Comparison of ENCODE assay signal across 13 cellular contexts in genomic region chr19:35733180-35734125, GRCh38. TPM values are rescaled to one million over a fixed set of nuclear protein-coding genes. Genes with fewer than 3 reads are reported as not detected.
DNase-seq lines count a peak whose midpoint lies in the region; ATAC-seq and TF ChIP-seq lines count a peak whose summit lies in the region.
"Had no signal": no experiment of that assay in that cellular context is flagged by ENCODE, and none has a peak within 500 bp of the region (broad histone marks: within the 10 kb centered on the region; RNA-seq: fewer than 3 reads in every experiment).

No MANE protein-coding gene starts in this region.

- H3K9me3 ChIP-seq in HEK293 (ENCODE audit: control insufficient read depth, insufficient read depth, low read depth, low read length) (no peaks in the 10 kb centered on the region), osteoblast (ENCODE audit: low read depth, low read length) (no peaks in the 10 kb centered on the region)
- H3K9me3 ChIP-seq: testis had no signal

- H3K36me3 ChIP-seq in HEK293 (ENCODE audit: control insufficient read depth in 2 of 2, insufficient read depth in 1 of 2, low read length in 2 of 2) (peaks cover 95% of the 10 kb centered on the region in 2 experiments), osteoblast (ENCODE audit: insufficient read depth, low read length) (peaks cover 70% of the 10 kb centered on the region)

- CTCF ChIA-PET in HEK293 (lab: Yijun Ruan, JAX) = interaction anchor here (0.5 kb wide), 1 partner anchor 39 kb away, joined by 6 read pairs; no protein-coding TSS in a partner anchor

- no peak overlapping the region for H3K4me3 ChIP-seq in HEK293 (ENCODE audit: low read depth, low read length)
- H3K4me3 ChIP-seq in osteoblast (ENCODE audit: insufficient read depth, low read length) = no peak overlapping the region
- H3K4me3 ChIP-seq: testis had no signal

- no peak overlapping the region for H3K4me2 ChIP-seq in osteoblast (ENCODE audit: insufficient read depth, low read length)

- POLR2A ChIA-PET in HEK293 (lab: Yijun Ruan, JAX) = interaction anchor here (1.5 to 7.7 kb wide), 4 partner anchors 7 to 15 kb away, joined by 7 to 204 read pairs (median 12); partner anchors contain the start of genes LIN37, PSENEN and U2AF1L4

- H3K36me3 Mint-ChIP-seq in activated naive CD8-positive, alpha-beta T cell treated with anti-CD3 and anti-CD28 coated beads, Interleukin-2, amount 50 U/mL, for 24 hours (ENCODE audit: low read depth) = peaks cover 49% of the 10 kb centered on the region

- H3K4me3 Mint-ChIP-seq in activated naive CD8-positive, alpha-beta T cell treated with anti-CD3 and anti-CD28 coated beads, Interleukin-2, amount 50 U/mL, for 24 hours = no peak overlapping the region

- no peaks in the 10 kb centered on the region for H3K27me3 Mint-ChIP-seq in activated naive CD8-positive, alpha-beta T cell treated with anti-CD3 and anti-CD28 coated beads, Interleukin-2, amount 50 U/mL, for 24 hours

- ATAC-seq in Right ventricle myocardium inferior (no peak), GM18870 (IDR thresholded peaks at IDR 0.05; ENCODE audit: unreplicated experiment) (no peak)
- ATAC-seq in activated naive CD8-positive, alpha-beta T cell treated with anti-CD3 and anti-CD28 coated beads, Interleukin-2, amount 50 U/mL, for 24 hours = no peak
- ATAC-seq: foreskin keratinocyte had no signal

- TF ChIP-seq CTCF in HEK293 (tag by site-specific recombination; IDR thresholded peaks at IDR 0.05) = no peak
- no peak for TF ChIP-seq CTCF in osteoblast (IDR thresholded peaks at IDR 0.05; ENCODE audit: extremely low read depth, low read depth, low read length)

- DNase-seq in Right ventricle myocardium inferior (ENCODE audit: missing footprints) (peak; percentile 37), cardiac septum (ENCODE audit: low spot score) (no peak), osteoblast (ENCODE audit: insufficient read length, low spot score, missing footprints) (peak; percentile 87), NCI-H1048 (lab: John Stamatoyannopoulos, UW) (no peak)
- DNase-seq in activated naive CD8-positive, alpha-beta T cell treated with anti-CD3 and anti-CD28 coated beads, Interleukin-2, amount 50 U/mL, for 24 hours = no peak
- no peak for DNase-seq in stimulated activated CD4-positive, alpha-beta T cell treated with anti-CD3 and anti-CD28 coated beads, Interleukin-15, amount 100 ng/mL, for 24 hours
- DNase-seq: activated T-cell treated with anti-CD3 and anti-CD28 coated beads, Interleukin-2, amount 50 U/mL, for 1 hour; foreskin keratinocyte; kidney glomerular epithelial cell; NCI-H510A treated with DMSO at 0.1 percent for 48 hours; testis had no signal

- no peaks in the 10 kb centered on the region for H3K9me3 Mint-ChIP-seq in activated naive CD8-positive, alpha-beta T cell treated with anti-CD3 and anti-CD28 coated beads, Interleukin-2, amount 50 U/mL, for 24 hours

- peak overlapping the region; percentile 44 for H3K27ac Mint-ChIP-seq in activated naive CD8-positive, alpha-beta T cell treated with anti-CD3 and anti-CD28 coated beads, Interleukin-2, amount 50 U/mL, for 24 hours

- no peaks in the 10 kb centered on the region for H3K27me3 ChIP-seq in osteoblast (ENCODE audit: insufficient read depth, low read length)
- H3K27me3 ChIP-seq: foreskin keratinocyte, testis had no signal

- intact Hi-C loops in Right ventricle myocardium inferior (cut with DNase I) (no loop called here), cardiac septum (cut with DNase I) (no loop called here)

- no peaks in the 10 kb centered on the region for H3K79me2 ChIP-seq in osteoblast (ENCODE audit: insufficient read depth, low read length)

- H3K4me1 ChIP-seq in HEK293 (ENCODE audit: control insufficient read depth, insufficient read depth, low read length) (no peaks in the 10 kb centered on the region), osteoblast (ENCODE audit: insufficient read depth, low read length) (no peaks in the 10 kb centered on the region)
- H3K4me1 ChIP-seq: foreskin keratinocyte, testis had no signal

- H4K20me1 ChIP-seq in osteoblast (ENCODE audit: insufficient read depth, low read length) = peaks cover 7% of the 10 kb centered on the region

- H3K4me1 Mint-ChIP-seq in activated naive CD8-positive, alpha-beta T cell treated with anti-CD3 and anti-CD28 coated beads, Interleukin-2, amount 50 U/mL, for 24 hours = peaks cover 11% of the 10 kb centered on the region

- no peak overlapping the region for H2AFZ ChIP-seq in osteoblast (ENCODE audit: low read length)

- 0 out of 2 replicates have a peak overlapping the region, but pooled peaks have one; percentile 5 for H3K27ac ChIP-seq in HEK293 (ENCODE audit: extremely low read depth, low read depth, low read length)
- H3K27ac ChIP-seq in osteoblast (ENCODE audit: low read depth, low read length) = no peak overlapping the region
- H3K27ac ChIP-seq: foreskin keratinocyte, testis had no signal

TF ChIP-seq in HEK293, 187 proteins besides CTCF, POLR2A, EP300 and RAD21:
- no peak for TF ChIP-seq ZNF48 (tag by site-specific recombination; IDR thresholded peaks at IDR 0.05)
- TF ChIP-seq ZBTB20 (tag by site-specific recombination; IDR thresholded peaks at IDR 0.05) = no peak
- TF ChIP-seq HOXA7 (CRISPR knock-in tag; IDR thresholded peaks at IDR 0.05; ENCODE audit: borderline replicate concordance) = no peak
- no peak for TF ChIP-seq EGR2 (tag by site-specific recombination; IDR thresholded peaks at IDR 0.05; ENCODE audit: low read depth)
- no peak for TF ChIP-seq IKZF3 (tag by site-specific recombination; IDR thresholded peaks at IDR 0.05)
- no peak for TF ChIP-seq ZNF510 (tag by site-specific recombination; IDR thresholded peaks at IDR 0.05; ENCODE audit: insufficient replicate concordance)
- no peak for TF ChIP-seq ZNF707 (tag by site-specific recombination; IDR thresholded peaks at IDR 0.05)
- TF ChIP-seq ZNF610 (tag by site-specific recombination; IDR thresholded peaks at IDR 0.05; ENCODE audit: borderline replicate concordance) = no peak
- TF ChIP-seq ZBTB8A (tag by site-specific recombination; IDR thresholded peaks at IDR 0.05) = no peak
- TF ChIP-seq ZNF776 (tag by site-specific recombination; IDR thresholded peaks at IDR 0.05; ENCODE audit: borderline replicate concordance) = no peak
- TF ChIP-seq SALL2 (tag by site-specific recombination; IDR thresholded peaks at IDR 0.05; ENCODE audit: borderline replicate concordance) = no peak
- no peak for TF ChIP-seq ZNF155 (tag by site-specific recombination; IDR thresholded peaks at IDR 0.05)
- TF ChIP-seq ZNF426 (tag by site-specific recombination; IDR thresholded peaks at IDR 0.05) = no peak
- no peak for TF ChIP-seq KLF16 (tag by site-specific recombination; IDR thresholded peaks at IDR 0.05)
- TF ChIP-seq ZBTB7A (tag by site-specific recombination; IDR thresholded peaks at IDR 0.05; ENCODE audit: low read depth) = no peak
- no peak for TF ChIP-seq FEZF1 (tag by site-specific recombination; IDR thresholded peaks at IDR 0.05)
- TF ChIP-seq ZNF18 (tag by site-specific recombination; IDR thresholded peaks at IDR 0.05) = no peak
- no peak for TF ChIP-seq KLF1 (tag by site-specific recombination; IDR thresholded peaks at IDR 0.05)
- TF ChIP-seq SP3 (tag by site-specific recombination; IDR thresholded peaks at IDR 0.05) = no peak
- no peak for TF ChIP-seq ZNF571 (tag by site-specific recombination; IDR thresholded peaks at IDR 0.05)

RNA-seq across cellular contexts. Expression of gene IGFLR1, which starts 8.8 kb away (rescaled TPM):
- total RNA-seq in Right ventricle myocardium inferior (5.1 TPM), cardiac septum (4.2 TPM), osteoblast (0.72 and 0.88 TPM in 2 replicates)

RNA-seq across cellular contexts. Expression of gene U2AF1L4, which starts 11.8 kb away (rescaled TPM):
- total RNA-seq in Right ventricle myocardium inferior = 19.5 TPM
- total RNA-seq in cardiac septum = 24.9 TPM
- total RNA-seq in osteoblast = 5.8 and 8.8 TPM in 2 replicates

RNA-seq across cellular contexts. Expression of gene PSENEN, which starts 12.0 kb away (rescaled TPM):
- total RNA-seq in Right ventricle myocardium inferior (44.7 TPM), cardiac septum (43.2 TPM), osteoblast (8.8 and 11.6 TPM in 2 replicates)

RNA-seq across cellular contexts. Expression of gene LIN37, which starts 14.9 kb away (rescaled TPM):
- total RNA-seq in Right ventricle myocardium inferior (8.2 TPM), cardiac septum (9.6 TPM), osteoblast (9.0 and 13.6 TPM in 2 replicates)

RNA-seq across cellular contexts. Expression of gene KMT2B, which starts 15.7 kb away (rescaled TPM):
- 12.7 TPM for total RNA-seq in Right ventricle myocardium inferior
- 19.9 TPM for total RNA-seq in cardiac septum
- 6.5 and 6.8 TPM in 2 replicates for total RNA-seq in osteoblast

Comparison
In these comparisons a context has a peak if more than half of its experiments do, and no peak if none do; other contexts are left out.
1. DNase-seq: peak in Right ventricle myocardium inferior (single experiment) and osteoblast (single experiment); none in cardiac septum (single experiment), activated naive CD8-positive, alpha-beta T cell treated with anti-CD3 and anti-CD28 coated beads, Interleukin-2, amount 50 U/mL, for 24 hours (single experiment), stimulated activated CD4-positive, alpha-beta T cell treated with anti-CD3 and anti-CD28 coated beads, Interleukin-15, amount 100 ng/mL, for 24 hours (single experiment) and NCI-H1048 (single experiment).